ENCODE assay signal across 8 cellular contexts in genomic region chr2:3959372-3959771, GRCh38.
DNase-seq lines count a peak whose midpoint lies in the region; ATAC-seq and TF ChIP-seq lines count a peak whose summit lies in the region.

No MANE protein-coding gene starts in this region.

- H3K9ac ChIP-seq in parathyroid adenoma, result no peak overlapping the region

- intact Hi-C loops in Caco-2 (cut with micrococcal nuclease; ENCODE audit: unreplicated experiment), result loop anchor here (1.0 to 10.0 kb wide), 4 partner anchors 95 to 756 kb away; no protein-coding TSS in a partner anchor

- H3K36me3 ChIP-seq in Caco-2 (ENCODE audit: control insufficient read depth, insufficient read depth, low read length), result no peaks in the 10 kb centered on the region
- H3K36me3 ChIP-seq in parathyroid adenoma (ENCODE audit: control insufficient read depth, insufficient read depth, low read length), result no peaks in the 10 kb centered on the region

- no peaks in the 10 kb centered on the region for H3K27me3 ChIP-seq in Caco-2 (replicated peaks; ENCODE audit: control insufficient read depth, insufficient read depth, low read length)
- H3K27me3 ChIP-seq in parathyroid adenoma (ENCODE audit: control insufficient read depth, insufficient read depth, low read length), result no peaks in the 10 kb centered on the region

- TF ChIP-seq CTCF in Caco-2 (IDR thresholded peaks at IDR 0.05; ENCODE audit: insufficient read depth in 1 of 2, low read depth in 1 of 2, low read length in 1 of 2, severe bottlenecking in 1 of 2, unreplicated experiment in 1 of 2) (peak; percentile 69 to 86), endothelial cell (IDR thresholded peaks at IDR 0.05; ENCODE audit: unreplicated experiment) (peak; percentile 73), parathyroid adenoma (IDR thresholded peaks at IDR 0.05) (peak; percentile 65)

- CTCF ChIA-PET in Caco-2 (lab: Charles Lee), result interaction anchor here (0.6 to 1.2 kb wide), 13 partner anchors 13 to 1163 kb away, joined by 3 to 8 read pairs (median 4); no protein-coding TSS in a partner anchor
- CTCF ChIA-PET in HEK293T (lab: Yijun Ruan, JAX), result interaction anchor here (0.6 to 0.9 kb wide), 7 partner anchors 9 to 1928 kb away, joined by 3 to 6 read pairs (median 3); no protein-coding TSS in a partner anchor

- peak in 1 of 2 experiments; percentile 36 for DNase-seq in Caco-2
- peak; percentile 31 for DNase-seq in HEK293T (ENCODE audit: extremely low spot score)
- DNase-seq in NCI-H774 (lab: John Stamatoyannopoulos, UW), result peak; percentile 57
- DNase-seq in endothelial cell (ENCODE audit: low spot score), result peak; percentile 20
- no peak for DNase-seq in activated T-cell treated with anti-CD3 and anti-CD28 coated beads for 4 hours

- H3K4me3 Mint-ChIP-seq in Caco-2 (ENCODE audit: unreplicated experiment) (no peak overlapping the region), endothelial cell (ENCODE audit: unreplicated experiment) (no peak overlapping the region)

- no TSS peak for BruUV-seq in Caco-2 (replicated peaks; lab: Mats Ljungman, UMichigan)

- H3K9me3 ChIP-seq in Caco-2 (no peaks in the 10 kb centered on the region), parathyroid adenoma (ENCODE audit: control insufficient read depth, low read length) (no peaks in the 10 kb centered on the region)

- H3K4me1 ChIP-seq in Caco-2 (no peaks in the 10 kb centered on the region), parathyroid adenoma (no peaks in the 10 kb centered on the region)

- H3K4me3 ChIP-seq in Caco-2 (ENCODE audit: low read depth, low read length) (no peak overlapping the region), parathyroid adenoma (ENCODE audit: low read depth, low read length) (no peak overlapping the region)

- H3K36me3 Mint-ChIP-seq in Caco-2 (ENCODE audit: insufficient read depth, unreplicated experiment) (no peaks in the 10 kb centered on the region), endothelial cell (ENCODE audit: low read depth, unreplicated experiment) (no peaks in the 10 kb centered on the region)

- no peak overlapping the region for H2AFZ ChIP-seq in parathyroid adenoma

- H3K79me2 ChIP-seq in parathyroid adenoma, result no peaks in the 10 kb centered on the region

- ATAC-seq in GM19023 (IDR thresholded peaks at IDR 0.05; ENCODE audit: unreplicated experiment), result no peak
- no peak for ATAC-seq in GM21528 (IDR thresholded peaks at IDR 0.05; ENCODE audit: low FRiP score, unreplicated experiment)

- no peaks in the 10 kb centered on the region for H3K9me3 Mint-ChIP-seq in Caco-2 (ENCODE audit: unreplicated experiment)
- H3K9me3 Mint-ChIP-seq in endothelial cell (ENCODE audit: unreplicated experiment), result no peaks in the 10 kb centered on the region

- H3K27me3 Mint-ChIP-seq in Caco-2 (ENCODE audit: insufficient read depth, unreplicated experiment) (peaks cover 6% of the 10 kb centered on the region), endothelial cell (ENCODE audit: unreplicated experiment) (peaks cover 4% of the 10 kb centered on the region)

- H3K27ac Mint-ChIP-seq in Caco-2 (ENCODE audit: unreplicated experiment) (no peak overlapping the region), endothelial cell (ENCODE audit: unreplicated experiment) (no peak overlapping the region)

- H3K4me1 Mint-ChIP-seq in Caco-2 (ENCODE audit: low read depth, unreplicated experiment) (no peaks in the 10 kb centered on the region), endothelial cell (ENCODE audit: unreplicated experiment) (no peaks in the 10 kb centered on the region)

- POLR2A ChIA-PET in Caco-2 (lab: Charles Lee), result interaction anchor here (0.7 kb wide), 1 partner anchor 71 kb away, joined by 3 read pairs; no protein-coding TSS in a partner anchor
- POLR2A ChIA-PET in HEK293T (lab: Yijun Ruan, JAX), result no interaction called here

- no peak overlapping the region for H3K27ac ChIP-seq in parathyroid adenoma

- H3K4me2 ChIP-seq in parathyroid adenoma (ENCODE audit: low read length), result no peak overlapping the region

TF ChIP-seq in HEK293T, 16 proteins besides CTCF, POLR2A, EP300 and RAD21:
- TF ChIP-seq ZNF384 (IDR thresholded peaks at IDR 0.05), result peak; percentile 96
- TF ChIP-seq NFRKB (IDR thresholded peaks at IDR 0.05), result no peak
